Comparison of ENCODE assay signal across 6 cellular contexts in the genomic region with DNA sequence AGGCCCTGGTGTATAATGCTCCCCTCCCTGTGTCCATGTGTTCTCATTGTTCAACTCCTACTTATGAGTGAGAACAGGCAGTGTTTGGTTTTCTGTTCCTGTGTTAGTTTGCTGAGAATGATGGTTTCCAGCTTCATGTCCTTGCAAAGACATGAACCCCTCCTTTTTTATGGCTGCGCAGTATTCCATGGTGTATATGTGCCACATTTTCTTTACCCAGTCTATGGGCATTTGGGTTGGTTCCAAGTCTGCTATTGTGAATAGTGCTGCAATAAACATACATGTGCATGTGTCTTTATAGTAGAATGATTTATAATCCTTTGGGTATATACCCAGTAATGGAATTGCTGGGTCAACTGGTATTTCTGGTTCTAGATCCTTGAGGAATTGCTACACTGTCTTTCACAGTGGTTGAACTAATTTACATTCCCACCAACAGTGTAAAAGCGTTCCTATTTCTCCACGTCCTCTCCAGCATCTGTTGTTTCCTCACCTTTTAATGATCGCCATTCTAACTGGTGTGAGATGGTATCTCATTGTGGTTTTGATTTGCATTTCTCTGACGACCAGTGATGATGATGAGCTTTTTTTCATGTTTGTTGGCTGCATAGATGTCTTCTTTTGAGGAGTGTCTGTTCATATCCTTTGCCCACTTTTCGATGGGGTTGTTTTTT. TPM values are rescaled to one million over a fixed set of nuclear protein-coding genes. Genes with fewer than 3 reads are reported as not detected.
A peak's percentile ranks its signal among the peaks of the same experiment; 100 is the strongest.
DNase-seq lines count a peak whose midpoint lies in the region; ATAC-seq and TF ChIP-seq lines count a peak whose summit lies in the region.
"Not testable (repeated sequence)": the region's sequence is repeated elsewhere in the genome, so short reads cannot be mapped to it uniquely, and the experiment has no call there.

No MANE protein-coding gene starts in this region.

- not testable (repeated sequence) for H3K4me1 ChIP-seq in HEK293 (ENCODE audit: control insufficient read depth, insufficient read depth, low read length)
- peaks cover 43% of the 10 kb centered on the region for H3K4me1 ChIP-seq in PC-9 (replicated peaks; ENCODE audit: insufficient read depth)

- H3K9me3 Mint-ChIP-seq in WTC11; chondrocyte (ENCODE audit: low read depth); progenitor cell of endocrine pancreas (ENCODE audit: low read depth): not testable (repeated sequence)

- H4K20me1 ChIP-seq in PC-9 (ENCODE audit: insufficient read depth) = not testable (repeated sequence)

- H3K27ac Mint-ChIP-seq in WTC11 = 0 out of 2 replicates have a peak overlapping the region, but pooled peaks have one; percentile 55
- peak overlapping the region; percentile 52 for H3K27ac Mint-ChIP-seq in chondrocyte (ENCODE audit: unreplicated experiment)
- H3K27ac Mint-ChIP-seq in progenitor cell of endocrine pancreas = peak overlapping the region; percentile 63

- not testable (repeated sequence) for H2AFZ ChIP-seq in PC-9

- not testable (repeated sequence) for H3K27ac ChIP-seq in HEK293 (ENCODE audit: extremely low read depth, low read depth, low read length)
- H3K27ac ChIP-seq in PC-9 = peak overlapping the region; percentile 50

- TF ChIP-seq CTCF in HEK293 (tag by site-specific recombination; IDR thresholded peaks at IDR 0.05); PC-9 (conservative IDR thresholded peaks at IDR 0.05); WTC11 (IDR thresholded peaks at IDR 0.05); chondrocyte (IDR thresholded peaks at IDR 0.05); progenitor cell of endocrine pancreas (IDR thresholded peaks at IDR 0.05; ENCODE audit: unreplicated experiment): not testable (repeated sequence)

- peaks cover 19% of the 10 kb centered on the region for H3F3A ChIP-seq in PC-9 (ENCODE audit: insufficient read depth, low read depth)

- H3K79me2 ChIP-seq in PC-9 (ENCODE audit: low read depth) = not testable (repeated sequence)

- H3K36me3 ChIP-seq in HEK293 (ENCODE audit: control insufficient read depth in 2 of 2, insufficient read depth in 1 of 2, low read length in 2 of 2); PC-9 (ENCODE audit: low read depth): not testable (repeated sequence)

- peak overlapping the region; percentile 56 for H3K4me2 ChIP-seq in PC-9

- not testable (repeated sequence) for H3K4me3 ChIP-seq in HEK293 (ENCODE audit: low read depth, low read length)
- peak overlapping the region; percentile 12; the same call in 1 of the 2 replicates for H3K4me3 ChIP-seq in PC-9

- not testable (repeated sequence) for H3K4me3 Mint-ChIP-seq in WTC11; chondrocyte (ENCODE audit: unreplicated experiment); progenitor cell of endocrine pancreas (ENCODE audit: low read depth)

- intact Hi-C loops in PC-9 (cut with micrococcal nuclease; ENCODE audit: unreplicated experiment) = loop anchor here (2.0 kb wide), 1 partner anchor 78 kb away; no protein-coding TSS in a partner anchor

- H3K4me1 Mint-ChIP-seq in WTC11 = peaks cover 54% of the 10 kb centered on the region
- peaks cover 62% of the 10 kb centered on the region for H3K4me1 Mint-ChIP-seq in chondrocyte (ENCODE audit: low read depth)
- peaks cover 43% of the 10 kb centered on the region for H3K4me1 Mint-ChIP-seq in progenitor cell of endocrine pancreas (ENCODE audit: low read depth)

- not testable (repeated sequence) for H3K27me3 ChIP-seq in PC-9 (ENCODE audit: insufficient read depth, low read depth)

- not testable (repeated sequence) for H3K9me2 ChIP-seq in PC-9 (ENCODE audit: insufficient read depth)

- DNase-seq in NCI-H226 (peak; percentile 7), PC-9 (peak; percentile 49 to 78)
- DNase-seq in WTC11 (ENCODE audit: low spot score); chondrocyte (ENCODE audit: low spot score); progenitor cell of endocrine pancreas (ENCODE audit: low spot score, unreplicated experiment): not testable (repeated sequence)

- POLR2A ChIA-PET in HEK293 (lab: Yijun Ruan, JAX); WTC11 (lab: Charles Lee): not testable (repeated sequence)
- POLR2A ChIA-PET in PC-9 (lab: Charles Lee; ENCODE audit: unreplicated experiment) = interaction anchor here (0.6 kb wide), 1 partner anchor 1577 kb away, joined by 4 read pairs; no protein-coding TSS in a partner anchor

- not testable (repeated sequence) for H3K9me3 ChIP-seq in HEK293 (ENCODE audit: control insufficient read depth, insufficient read depth, low read depth, low read length); PC-9 (ENCODE audit: insufficient read depth, low read depth)

- not testable (repeated sequence) for ATAC-seq in WTC11

- BruUV-seq in PC-9 (replicated peaks; lab: Mats Ljungman, UMichigan) = not testable (repeated sequence)

- not testable (repeated sequence) for H3K27me3 Mint-ChIP-seq in WTC11 (ENCODE audit: low read depth); chondrocyte (ENCODE audit: low read depth); progenitor cell of endocrine pancreas

- CTCF ChIA-PET in HEK293 (lab: Yijun Ruan, JAX) (interaction anchor here (0.5 to 1.2 kb wide), 5 partner anchors 10 to 202 kb away, joined by 3 read pairs; no protein-coding TSS in a partner anchor), WTC11 (lab: Charles Lee) (interaction anchor here (1.7 kb wide), 1 partner anchor 113 kb away, joined by 4 read pairs; a partner anchor contains a TSS)
- CTCF ChIA-PET in PC-9 (lab: Charles Lee) = not testable (repeated sequence)

- H3K36me3 Mint-ChIP-seq in WTC11; chondrocyte (ENCODE audit: low read depth); progenitor cell of endocrine pancreas (ENCODE audit: insufficient read depth): not testable (repeated sequence)

TF ChIP-seq in HEK293, 187 proteins besides CTCF, POLR2A, EP300 and RAD21:
- peak; percentile 73 for TF ChIP-seq ZNF146 (tag by site-specific recombination; IDR thresholded peaks at IDR 0.05)

RNA-seq across cellular contexts. Expression of a gene that starts 54.4 kb away (rescaled TPM):
- total RNA-seq in PC-9 (2021) = 8.9 and 10.3 TPM in 2 replicates
- 11.0 to 13.8 TPM (median 11.4 TPM) in 3 replicates for total RNA-seq in WTC11 (2021)
- total RNA-seq in chondrocyte = 13.1 to 17.8 TPM (median 13.4 TPM) in 3 replicates
- total RNA-seq in progenitor cell of endocrine pancreas = 24.2 and 24.6 TPM in 2 replicates
